In the genomic region with DNA sequence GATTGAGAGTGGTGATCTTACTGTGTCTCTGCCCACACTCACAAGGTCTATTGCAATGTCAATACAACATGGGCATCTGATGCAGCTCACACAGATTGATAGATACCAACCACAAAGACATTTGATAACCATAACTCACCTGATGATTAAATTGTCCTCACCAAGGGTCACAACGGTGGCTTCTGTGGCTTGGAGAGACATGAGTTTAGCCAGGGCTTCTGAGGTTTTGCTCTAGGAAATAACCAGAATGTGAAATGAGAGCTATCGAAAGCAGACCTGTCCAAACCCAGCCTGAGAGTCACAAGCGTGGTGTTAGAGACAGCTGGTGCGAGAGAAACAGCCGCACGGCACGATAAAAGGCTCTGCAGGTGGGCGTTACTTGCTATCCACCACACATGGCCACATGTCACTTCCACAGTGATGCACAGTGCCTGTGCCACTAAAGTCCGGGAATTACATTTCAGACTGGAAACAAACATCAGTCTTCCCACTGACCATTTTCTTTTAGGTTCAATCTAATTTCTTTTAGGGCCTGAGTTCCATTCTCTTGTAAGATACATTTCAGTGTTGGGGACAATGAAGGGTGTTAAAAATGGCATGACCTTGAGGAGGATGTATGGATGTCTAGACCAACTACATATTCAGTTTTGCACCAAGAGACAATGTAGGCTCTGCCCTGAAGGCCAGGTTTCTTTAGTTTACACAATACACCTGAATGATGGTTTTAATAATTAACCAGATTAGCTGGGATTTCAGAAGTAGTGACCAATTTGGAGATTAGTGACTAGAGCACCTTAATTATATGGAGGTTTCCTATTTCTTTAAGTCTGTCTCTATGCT, we compare ENCODE assay signal across 1 cellular context.
TF ChIP-seq lines count a peak whose summit lies in the region.

No MANE protein-coding gene starts in this region.

TF ChIP-seq in GM12878, 131 proteins besides CTCF, POLR2A, EP300 and RAD21:
- TF ChIP-seq KAT2A (conservative IDR thresholded peaks at IDR 0.05; ENCODE audit: control insufficient read depth, low read depth, low read length) (no peak), BHLHE40 (IDR thresholded peaks at IDR 0.05; ENCODE audit: borderline replicate concordance in 1 of 2, low read depth in 2 of 2, low read length in 1 of 2) (peak; percentile 79 to 88; a peak in 3 of 4 replicates), HCFC1 (IDR thresholded peaks at IDR 0.05; ENCODE audit: low read length) (no peak), GATAD2B (conservative IDR thresholded peaks at IDR 0.05; ENCODE audit: low read depth) (peak; percentile 70), MXI1 (IDR thresholded peaks at IDR 0.05; ENCODE audit: low read depth, low read length) (peak; percentile 68), MEF2A (IDR thresholded peaks at IDR 0.05; ENCODE audit: insufficient read depth, low read depth, low read length) (no peak), BACH1 (IDR thresholded peaks at IDR 0.05; ENCODE audit: borderline replicate concordance) (peak; percentile 69; the same call in 1 of the 2 replicates), RBBP5 (conservative IDR thresholded peaks at IDR 0.05) (no peak), BMI1 (IDR thresholded peaks at IDR 0.05; ENCODE audit: borderline replicate concordance) (peak; percentile 65), JUNB (IDR thresholded peaks at IDR 0.05) (no peak), ZBED1 (IDR thresholded peaks at IDR 0.05; ENCODE audit: borderline replicate concordance) (no peak), NR2F1 (conservative IDR thresholded peaks at IDR 0.05) (peak; percentile 98), SIX5 (IDR thresholded peaks at IDR 0.05; ENCODE audit: low read depth, low read length, severe bottlenecking) (no peak), PAX5 (IDR thresholded peaks at IDR 0.05; ENCODE audit: borderline replicate concordance, low read depth, low read length) (peak; percentile 58; the same call in 1 of the 2 replicates), ESRRA (IDR thresholded peaks at IDR 0.05; ENCODE audit: low read length) (no peak), CHD2 (IDR thresholded peaks at IDR 0.05; ENCODE audit: borderline replicate concordance, low read depth, low read length) (peak; percentile 66), RAD51 (IDR thresholded peaks at IDR 0.05) (peak; percentile 63; the same call in 1 of the 2 replicates), ETV6 (conservative IDR thresholded peaks at IDR 0.05 in 1 of 2, IDR thresholded peaks at IDR 0.05 in 1 of 2; ENCODE audit: borderline replicate concordance in 1 of 2, low read depth in 1 of 2) (no peak), CHD4 (IDR thresholded peaks at IDR 0.05) (no peak), NBN (IDR thresholded peaks at IDR 0.05) (peak; percentile 73), RUNX3 (IDR thresholded peaks at IDR 0.05; ENCODE audit: low read length) (peak; percentile 17; the same call in 1 of the 2 replicates), MTA2 (IDR thresholded peaks at IDR 0.05; ENCODE audit: low read depth) (peak; percentile 89; the same call in 1 of the 2 replicates), FOXM1 (IDR thresholded peaks at IDR 0.05; ENCODE audit: low read depth, low read length) (no peak), ATF7 (IDR thresholded peaks at IDR 0.05; ENCODE audit: low read depth) (peak; percentile 62; the same call in 1 of the 2 replicates), DPF2 (IDR thresholded peaks at IDR 0.05) (peak; percentile 88), RB1 (IDR thresholded peaks at IDR 0.05; ENCODE audit: borderline replicate concordance) (0 out of 2 replicates have a peak, but pooled peaks have one; percentile 21), MYB (IDR thresholded peaks at IDR 0.05; ENCODE audit: borderline replicate concordance, low read depth, low read length) (no peak), BCL11A (IDR thresholded peaks at IDR 0.05; ENCODE audit: low read depth, low read length) (peak; percentile 90), IRF4 (IDR thresholded peaks at IDR 0.05; ENCODE audit: low read depth, low read length) (0 out of 2 replicates have a peak, but pooled peaks have one; percentile 28), HDAC2 (IDR thresholded peaks at IDR 0.05) (no peak), TCF12 (IDR thresholded peaks at IDR 0.05; ENCODE audit: low read depth, low read length) (peak; percentile 96), SMARCA5 (IDR thresholded peaks at IDR 0.05) (peak; percentile 77), SRF (IDR thresholded peaks at IDR 0.05; ENCODE audit: low read depth in 2 of 2, low read length in 2 of 2) (no peak), IKZF2 (IDR thresholded peaks at IDR 0.05) (peak; percentile 89; a peak in 3 of 4 replicates), IKZF1 (conservative IDR thresholded peaks at IDR 0.05) (peak; percentile 90), TBL1XR1 (IDR thresholded peaks at IDR 0.05; ENCODE audit: low read depth, low read length) (0 out of 2 replicates have a peak, but pooled peaks have one; percentile 38), NFXL1 (IDR thresholded peaks at IDR 0.05; ENCODE audit: borderline replicate concordance) (no peak)
- TF ChIP-seq, protein P1, sequence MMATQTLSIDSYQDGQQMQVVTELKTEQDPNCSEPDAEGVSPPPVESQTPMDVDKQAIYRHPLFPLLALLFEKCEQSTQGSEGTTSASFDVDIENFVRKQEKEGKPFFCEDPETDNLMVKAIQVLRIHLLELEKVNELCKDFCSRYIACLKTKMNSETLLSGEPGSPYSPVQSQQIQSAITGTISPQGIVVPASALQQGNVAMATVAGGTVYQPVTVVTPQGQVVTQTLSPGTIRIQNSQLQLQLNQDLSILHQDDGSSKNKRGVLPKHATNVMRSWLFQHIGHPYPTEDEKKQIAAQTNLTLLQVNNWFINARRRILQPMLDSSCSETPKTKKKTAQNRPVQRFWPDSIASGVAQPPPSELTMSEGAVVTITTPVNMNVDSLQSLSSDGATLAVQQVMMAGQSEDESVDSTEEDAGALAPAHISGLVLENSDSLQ (IDR thresholded peaks at IDR 0.05): peak; percentile 9; the same call in 1 of the 2 replicates
- TF ChIP-seq, protein P2, sequence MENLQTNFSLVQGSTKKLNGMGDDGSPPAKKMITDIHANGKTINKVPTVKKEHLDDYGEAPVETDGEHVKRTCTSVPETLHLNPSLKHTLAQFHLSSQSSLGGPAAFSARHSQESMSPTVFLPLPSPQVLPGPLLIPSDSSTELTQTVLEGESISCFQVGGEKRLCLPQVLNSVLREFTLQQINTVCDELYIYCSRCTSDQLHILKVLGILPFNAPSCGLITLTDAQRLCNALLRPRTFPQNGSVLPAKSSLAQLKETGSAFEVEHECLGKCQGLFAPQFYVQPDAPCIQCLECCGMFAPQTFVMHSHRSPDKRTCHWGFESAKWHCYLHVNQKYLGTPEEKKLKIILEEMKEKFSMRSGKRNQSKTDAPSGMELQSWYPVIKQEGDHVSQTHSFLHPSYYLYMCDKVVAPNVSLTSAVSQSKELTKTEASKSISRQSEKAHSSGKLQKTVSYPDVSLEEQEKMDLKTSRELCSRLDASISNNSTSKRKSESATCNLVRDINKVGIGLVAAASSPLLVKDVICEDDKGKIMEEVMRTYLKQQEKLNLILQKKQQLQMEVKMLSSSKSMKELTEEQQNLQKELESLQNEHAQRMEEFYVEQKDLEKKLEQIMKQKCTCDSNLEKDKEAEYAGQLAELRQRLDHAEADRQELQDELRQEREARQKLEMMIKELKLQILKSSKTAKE (IDR thresholded peaks at IDR 0.05; ENCODE audit: low read depth, poor library complexity, severe bottlenecking): peak; percentile 75
- TF ChIP-seq, protein P3, sequence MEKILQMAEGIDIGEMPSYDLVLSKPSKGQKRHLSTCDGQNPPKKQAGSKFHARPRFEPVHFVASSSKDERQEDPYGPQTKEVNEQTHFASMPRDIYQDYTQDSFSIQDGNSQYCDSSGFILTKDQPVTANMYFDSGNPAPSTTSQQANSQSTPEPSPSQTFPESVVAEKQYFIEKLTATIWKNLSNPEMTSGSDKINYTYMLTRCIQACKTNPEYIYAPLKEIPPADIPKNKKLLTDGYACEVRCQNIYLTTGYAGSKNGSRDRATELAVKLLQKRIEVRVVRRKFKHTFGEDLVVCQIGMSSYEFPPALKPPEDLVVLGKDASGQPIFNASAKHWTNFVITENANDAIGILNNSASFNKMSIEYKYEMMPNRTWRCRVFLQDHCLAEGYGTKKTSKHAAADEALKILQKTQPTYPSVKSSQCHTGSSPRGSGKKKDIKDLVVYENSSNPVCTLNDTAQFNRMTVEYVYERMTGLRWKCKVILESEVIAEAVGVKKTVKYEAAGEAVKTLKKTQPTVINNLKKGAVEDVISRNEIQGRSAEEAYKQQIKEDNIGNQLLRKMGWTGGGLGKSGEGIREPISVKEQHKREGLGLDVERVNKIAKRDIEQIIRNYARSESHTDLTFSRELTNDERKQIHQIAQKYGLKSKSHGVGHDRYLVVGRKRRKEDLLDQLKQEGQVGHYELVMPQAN (conservative IDR thresholded peaks at IDR 0.05): 0 out of 2 replicates have a peak, but pooled peaks have one; percentile 37
- TF ChIP-seq, protein P4, sequence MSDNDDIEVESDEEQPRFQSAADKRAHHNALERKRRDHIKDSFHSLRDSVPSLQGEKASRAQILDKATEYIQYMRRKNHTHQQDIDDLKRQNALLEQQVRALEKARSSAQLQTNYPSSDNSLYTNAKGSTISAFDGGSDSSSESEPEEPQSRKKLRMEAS (IDR thresholded peaks at IDR 0.05; ENCODE audit: low read depth, low read length): peak; percentile 15; the same call in 1 of the 2 replicates
- TF ChIP-seq, protein P5, sequence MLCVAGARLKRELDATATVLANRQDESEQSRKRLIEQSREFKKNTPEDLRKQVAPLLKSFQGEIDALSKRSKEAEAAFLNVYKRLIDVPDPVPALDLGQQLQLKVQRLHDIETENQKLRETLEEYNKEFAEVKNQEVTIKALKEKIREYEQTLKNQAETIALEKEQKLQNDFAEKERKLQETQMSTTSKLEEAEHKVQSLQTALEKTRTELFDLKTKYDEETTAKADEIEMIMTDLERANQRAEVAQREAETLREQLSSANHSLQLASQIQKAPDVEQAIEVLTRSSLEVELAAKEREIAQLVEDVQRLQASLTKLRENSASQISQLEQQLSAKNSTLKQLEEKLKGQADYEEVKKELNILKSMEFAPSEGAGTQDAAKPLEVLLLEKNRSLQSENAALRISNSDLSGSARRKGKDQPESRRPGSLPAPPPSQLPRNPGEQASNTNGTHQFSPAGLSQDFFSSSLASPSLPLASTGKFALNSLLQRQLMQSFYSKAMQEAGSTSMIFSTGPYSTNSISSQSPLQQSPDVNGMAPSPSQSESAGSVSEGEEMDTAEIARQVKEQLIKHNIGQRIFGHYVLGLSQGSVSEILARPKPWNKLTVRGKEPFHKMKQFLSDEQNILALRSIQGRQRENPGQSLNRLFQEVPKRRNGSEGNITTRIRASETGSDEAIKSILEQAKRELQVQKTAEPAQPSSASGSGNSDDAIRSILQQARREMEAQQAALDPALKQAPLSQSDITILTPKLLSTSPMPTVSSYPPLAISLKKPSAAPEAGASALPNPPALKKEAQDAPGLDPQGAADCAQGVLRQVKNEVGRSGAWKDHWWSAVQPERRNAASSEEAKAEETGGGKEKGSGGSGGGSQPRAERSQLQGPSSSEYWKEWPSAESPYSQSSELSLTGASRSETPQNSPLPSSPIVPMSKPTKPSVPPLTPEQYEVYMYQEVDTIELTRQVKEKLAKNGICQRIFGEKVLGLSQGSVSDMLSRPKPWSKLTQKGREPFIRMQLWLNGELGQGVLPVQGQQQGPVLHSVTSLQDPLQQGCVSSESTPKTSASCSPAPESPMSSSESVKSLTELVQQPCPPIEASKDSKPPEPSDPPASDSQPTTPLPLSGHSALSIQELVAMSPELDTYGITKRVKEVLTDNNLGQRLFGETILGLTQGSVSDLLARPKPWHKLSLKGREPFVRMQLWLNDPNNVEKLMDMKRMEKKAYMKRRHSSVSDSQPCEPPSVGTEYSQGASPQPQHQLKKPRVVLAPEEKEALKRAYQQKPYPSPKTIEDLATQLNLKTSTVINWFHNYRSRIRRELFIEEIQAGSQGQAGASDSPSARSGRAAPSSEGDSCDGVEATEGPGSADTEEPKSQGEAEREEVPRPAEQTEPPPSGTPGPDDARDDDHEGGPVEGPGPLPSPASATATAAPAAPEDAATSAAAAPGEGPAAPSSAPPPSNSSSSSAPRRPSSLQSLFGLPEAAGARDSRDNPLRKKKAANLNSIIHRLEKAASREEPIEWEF (IDR thresholded peaks at IDR 0.05; ENCODE audit: insufficient replicate concordance, low read depth, low read length): peak; percentile 57
- TF ChIP-seq, protein P6, sequence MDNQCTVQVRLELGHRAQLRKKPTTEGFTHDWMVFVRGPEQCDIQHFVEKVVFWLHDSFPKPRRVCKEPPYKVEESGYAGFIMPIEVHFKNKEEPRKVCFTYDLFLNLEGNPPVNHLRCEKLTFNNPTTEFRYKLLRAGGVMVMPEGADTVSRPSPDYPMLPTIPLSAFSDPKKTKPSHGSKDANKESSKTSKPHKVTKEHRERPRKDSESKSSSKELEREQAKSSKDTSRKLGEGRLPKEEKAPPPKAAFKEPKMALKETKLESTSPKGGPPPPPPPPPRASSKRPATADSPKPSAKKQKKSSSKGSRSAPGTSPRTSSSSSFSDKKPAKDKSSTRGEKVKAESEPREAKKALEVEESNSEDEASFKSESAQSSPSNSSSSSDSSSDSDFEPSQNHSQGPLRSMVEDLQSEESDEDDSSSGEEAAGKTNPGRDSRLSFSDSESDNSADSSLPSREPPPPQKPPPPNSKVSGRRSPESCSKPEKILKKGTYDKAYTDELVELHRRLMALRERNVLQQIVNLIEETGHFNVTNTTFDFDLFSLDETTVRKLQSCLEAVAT (IDR thresholded peaks at IDR 0.05): peak; percentile 91
- TF ChIP-seq, protein P7, sequence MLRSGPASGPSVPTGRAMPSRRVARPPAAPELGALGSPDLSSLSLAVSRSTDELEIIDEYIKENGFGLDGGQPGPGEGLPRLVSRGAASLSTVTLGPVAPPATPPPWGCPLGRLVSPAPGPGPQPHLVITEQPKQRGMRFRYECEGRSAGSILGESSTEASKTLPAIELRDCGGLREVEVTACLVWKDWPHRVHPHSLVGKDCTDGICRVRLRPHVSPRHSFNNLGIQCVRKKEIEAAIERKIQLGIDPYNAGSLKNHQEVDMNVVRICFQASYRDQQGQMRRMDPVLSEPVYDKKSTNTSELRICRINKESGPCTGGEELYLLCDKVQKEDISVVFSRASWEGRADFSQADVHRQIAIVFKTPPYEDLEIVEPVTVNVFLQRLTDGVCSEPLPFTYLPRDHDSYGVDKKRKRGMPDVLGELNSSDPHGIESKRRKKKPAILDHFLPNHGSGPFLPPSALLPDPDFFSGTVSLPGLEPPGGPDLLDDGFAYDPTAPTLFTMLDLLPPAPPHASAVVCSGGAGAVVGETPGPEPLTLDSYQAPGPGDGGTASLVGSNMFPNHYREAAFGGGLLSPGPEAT (IDR thresholded peaks at IDR 0.05; ENCODE audit: low read depth): peak; percentile 81
- TF ChIP-seq, protein P8, sequence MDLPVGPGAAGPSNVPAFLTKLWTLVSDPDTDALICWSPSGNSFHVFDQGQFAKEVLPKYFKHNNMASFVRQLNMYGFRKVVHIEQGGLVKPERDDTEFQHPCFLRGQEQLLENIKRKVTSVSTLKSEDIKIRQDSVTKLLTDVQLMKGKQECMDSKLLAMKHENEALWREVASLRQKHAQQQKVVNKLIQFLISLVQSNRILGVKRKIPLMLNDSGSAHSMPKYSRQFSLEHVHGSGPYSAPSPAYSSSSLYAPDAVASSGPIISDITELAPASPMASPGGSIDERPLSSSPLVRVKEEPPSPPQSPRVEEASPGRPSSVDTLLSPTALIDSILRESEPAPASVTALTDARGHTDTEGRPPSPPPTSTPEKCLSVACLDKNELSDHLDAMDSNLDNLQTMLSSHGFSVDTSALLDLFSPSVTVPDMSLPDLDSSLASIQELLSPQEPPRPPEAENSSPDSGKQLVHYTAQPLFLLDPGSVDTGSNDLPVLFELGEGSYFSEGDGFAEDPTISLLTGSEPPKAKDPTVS (IDR thresholded peaks at IDR 0.05; ENCODE audit: low read depth, low read length): no peak
